Comparison of ENCODE assay signal across 18 cellular contexts in the genomic region with DNA sequence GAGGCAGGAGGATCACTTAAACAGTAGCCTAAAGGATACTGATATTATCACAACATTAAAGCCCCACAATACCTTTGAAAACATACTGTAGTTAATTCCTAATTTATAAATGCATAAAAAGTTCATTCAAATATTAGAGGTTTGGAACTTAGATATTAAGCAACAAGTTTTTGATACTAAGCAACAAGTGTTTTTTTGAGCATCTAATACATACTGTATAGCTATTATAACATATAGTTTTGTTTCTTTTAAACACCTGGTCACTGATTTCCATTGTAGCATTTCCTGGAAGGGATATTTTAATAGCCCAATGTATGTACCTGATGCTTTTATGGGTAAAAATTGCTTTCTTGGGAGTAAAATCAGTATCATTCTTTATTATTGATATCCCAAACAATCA.
"Had no signal": no experiment of that assay in that cellular context is flagged by ENCODE, and none has a peak within 500 bp of the region (broad histone marks: within the 10 kb centered on the region; RNA-seq: fewer than 3 reads in every experiment).

No MANE protein-coding gene starts in this region.

- H3K27me3 Mint-ChIP-seq: naive thymus-derived CD8-positive, alpha-beta T cell had no signal

- H3K27ac ChIP-seq: coronary artery, heart left ventricle, neutrophil, right atrium auricular region, sigmoid colon had no signal

- H3K9me3 Mint-ChIP-seq: naive thymus-derived CD8-positive, alpha-beta T cell had no signal

- ATAC-seq: heart left ventricle; left colon; left ventricle myocardium superior; naive thymus-derived CD8-positive, alpha-beta T cell had no signal

- DNase-seq: effector CD4-positive, alpha-beta T cell; endodermal cell; erythroblast; foreskin melanocyte; heart left ventricle; hippocampal formation; left colon; left ventricle myocardium superior; naive thymus-derived CD8-positive, alpha-beta T cell; sigmoid colon; small intestine; stimulated activated CD4-positive, alpha-beta T cell treated with anti-CD3 and anti-CD28 coated beads, Interleukin-12 subunit alpha, Interleukin-12 subunit beta, amount 100 ng/mL, for 4 hours; stimulated activated naive CD4-positive, alpha-beta T cell treated with Interleukin-2 at 50 U/mL for 16 hours had no signal

- H3K4me3 Mint-ChIP-seq: endodermal cell; naive thymus-derived CD8-positive, alpha-beta T cell; type B pancreatic cell had no signal

- H3K4me3 ChIP-seq: coronary artery, heart left ventricle, lung, right atrium auricular region, sigmoid colon had no signal

- H3K9me3 ChIP-seq: heart left ventricle, neutrophil, right atrium auricular region, sigmoid colon had no signal

- H3K27me3 ChIP-seq: heart left ventricle, neutrophil, right atrium auricular region, sigmoid colon had no signal

- H3K27ac Mint-ChIP-seq: endodermal cell; naive thymus-derived CD8-positive, alpha-beta T cell; type B pancreatic cell had no signal
